17 cellular contexts compared by ENCODE assay signal in genomic region chr16:78756189-78756661, GRCh38.
DNase-seq lines count a peak whose midpoint lies in the region; ATAC-seq, FAIRE-seq and TF ChIP-seq lines count a peak whose summit lies in the region.
"Had no signal": no experiment of that assay in that cellular context is flagged by ENCODE, and none has a peak within 500 bp of the region (broad histone marks: within the 10 kb centered on the region; RNA-seq: fewer than 3 reads in every experiment).

No MANE protein-coding gene starts in this region.

- H3K79me2 ChIP-seq in HepG2 (ENCODE audit: insufficient read depth, low read length) (no peaks in the 10 kb centered on the region), PC-9 (ENCODE audit: low read depth) (no peaks in the 10 kb centered on the region)

- no peaks in the 10 kb centered on the region for H3K9me2 ChIP-seq in PC-9 (ENCODE audit: insufficient read depth)

- peaks cover 9% of the 10 kb centered on the region for H3K9me3 Mint-ChIP-seq in Caco-2 (ENCODE audit: unreplicated experiment)
- H3K9me3 Mint-ChIP-seq: CD8-positive, alpha-beta memory T cell; H9; IgD-negative memory B cell had no signal

- BruUV-seq in Caco-2 (replicated peaks; lab: Mats Ljungman, UMichigan) (no TSS peak), HepG2 (replicated peaks; lab: Mats Ljungman, UMichigan) (no TSS peak), PC-9 (replicated peaks; lab: Mats Ljungman, UMichigan) (no TSS peak)

- no peaks in the 10 kb centered on the region for H4K20me1 ChIP-seq in HepG2 (ENCODE audit: insufficient read depth, low read length)
- H4K20me1 ChIP-seq in PC-9 (ENCODE audit: insufficient read depth): no peaks in the 10 kb centered on the region
- H4K20me1 ChIP-seq: BLaER1 treated with 17β-estradiol and CSF1 and Interleukin-3, amounts not matched to agents 10 nM and 100 nM had no signal

- intact Hi-C loops in Caco-2 (cut with micrococcal nuclease; ENCODE audit: unreplicated experiment) (no loop called here), HepG2 (cut with micrococcal nuclease; ENCODE audit: unreplicated experiment) (loop anchor here (1.0 to 2.0 kb wide), 2 partner anchors 21 to 51 kb away; no protein-coding TSS in a partner anchor), pancreas (cut with DNase I) (no loop called here), PC-9 (cut with micrococcal nuclease; ENCODE audit: unreplicated experiment) (no loop called here)

- TF ChIP-seq EP300 in gastroesophageal sphincter (IDR thresholded peaks at IDR 0.05) (no peak), HepG2 (IDR thresholded peaks at IDR 0.05; ENCODE audit: low read depth in 2 of 2, low read length in 2 of 2) (peak in 1 of 2 experiments; percentile 80; a peak in 2 of 4 replicates), HepG2 (CRISPR knock-in tag; IDR thresholded peaks at IDR 0.05; ENCODE audit: borderline replicate concordance) (no peak)

- CTCF ChIA-PET in Caco-2 (lab: Charles Lee) (no interaction called here), HepG2 (lab: Yijun Ruan, JAX; ENCODE audit: low intra/inter-chr PET ratio, low total read pairs) (no interaction called here), PC-9 (lab: Charles Lee) (no interaction called here)

- no peak overlapping the region for H3K4me3 ChIP-seq in Caco-2 (ENCODE audit: low read depth, low read length)
- H3K4me3 ChIP-seq in gastroesophageal sphincter: no peak overlapping the region
- H3K4me3 ChIP-seq in HepG2 (replicated peaks in 1 of 3; ENCODE audit: insufficient read depth in 1 of 3, low read depth in 2 of 3, low read length in 3 of 3): peak overlapping the region in 1 of 3 experiments; percentile 3; a peak in 1 of 6 replicates
- H3K4me3 ChIP-seq in pancreas: no peak overlapping the region
- no peak overlapping the region for H3K4me3 ChIP-seq in PC-9
- H3K4me3 ChIP-seq: BLaER1 treated with 17β-estradiol and CSF1 and Interleukin-3, amounts not matched to agents 10 nM and 100 nM had no signal

- H3K4me1 ChIP-seq in Caco-2 (peaks cover 13% of the 10 kb centered on the region), gastroesophageal sphincter (peaks cover 0 to 18% (median 0%) of the 10 kb centered on the region in 3 donors), HepG2 (ENCODE audit: insufficient read depth, low read length) (peaks cover 24% of the 10 kb centered on the region), pancreas (peaks cover 0 to 7% (median 0%) of the 10 kb centered on the region in 3 donors), PC-9 (replicated peaks; ENCODE audit: insufficient read depth) (no peaks in the 10 kb centered on the region)

- no peak for TF ChIP-seq RAD21 in HepG2 (CRISPR knock-in tag; IDR thresholded peaks at IDR 0.05)

- in situ Hi-C loops in HepG2 (cut with HindIII; ENCODE audit: extremely low pct_ligation_motif_present, low pct_unique_long_range_greater_than_20kb): loop anchor here (25.0 kb wide), 1 partner anchor 644 kb away; no protein-coding TSS in a partner anchor

- H3K36me3 Mint-ChIP-seq in Caco-2 (ENCODE audit: insufficient read depth, unreplicated experiment): no peaks in the 10 kb centered on the region

- peaks cover 10% of the 10 kb centered on the region for H3K4me1 Mint-ChIP-seq in Caco-2 (ENCODE audit: low read depth, unreplicated experiment)
- H3K4me1 Mint-ChIP-seq: H9 had no signal

- H3K36me3 ChIP-seq in Caco-2 (ENCODE audit: control insufficient read depth, insufficient read depth, low read length) (peaks cover 2% of the 10 kb centered on the region; the same call in 1 of the 2 replicates), gastroesophageal sphincter (no peaks in the 10 kb centered on the region), HepG2 (replicated peaks in 1 of 2; ENCODE audit: control insufficient read depth in 1 of 2, insufficient read depth in 2 of 2, low read length in 2 of 2) (no peaks in the 10 kb centered on the region), pancreas (no peaks in the 10 kb centered on the region), PC-9 (ENCODE audit: low read depth) (no peaks in the 10 kb centered on the region)
- H3K36me3 ChIP-seq: BLaER1 treated with 17β-estradiol and CSF1 and Interleukin-3, amounts not matched to agents 10 nM and 100 nM had no signal

- TF ChIP-seq CTCF in Caco-2 (IDR thresholded peaks at IDR 0.05; ENCODE audit: insufficient read depth in 1 of 2, low read depth in 1 of 2, low read length in 1 of 2, severe bottlenecking in 1 of 2, unreplicated experiment in 1 of 2): no peak
- TF ChIP-seq CTCF in gastroesophageal sphincter (IDR thresholded peaks at IDR 0.05): no peak
- TF ChIP-seq CTCF in HepG2 (CRISPR knock-in tag; IDR thresholded peaks at IDR 0.05): no peak
- no peak for TF ChIP-seq CTCF in pancreas (IDR thresholded peaks at IDR 0.05)
- no peak for TF ChIP-seq CTCF in PC-9 (conservative IDR thresholded peaks at IDR 0.05)

- no peak for DNase-seq in Caco-2
- peak; percentile 69 for DNase-seq in HepG2 (ENCODE audit: low spot score)
- no peak for DNase-seq in pancreas
- DNase-seq in NCI-H1436 (lab: John Stamatoyannopoulos, UW): no peak
- no peak for DNase-seq in GF-D8 (lab: John Stamatoyannopoulos, UW)
- DNase-seq in PC-9: no peak
- DNase-seq: CD8-positive, alpha-beta memory T cell; DMS153; DMS79; GDM1; H9 had no signal

- H3K9ac ChIP-seq in HepG2 (ENCODE audit: insufficient read depth, low read depth, low read length): no peak overlapping the region
- H3K9ac ChIP-seq: BLaER1 treated with 17β-estradiol and CSF1 and Interleukin-3, amounts not matched to agents 10 nM and 100 nM had no signal

- no peaks in the 10 kb centered on the region for H3F3A ChIP-seq in PC-9 (ENCODE audit: insufficient read depth, low read depth)

- H3K4me3 Mint-ChIP-seq in Caco-2 (ENCODE audit: unreplicated experiment): no peak overlapping the region
- H3K4me3 Mint-ChIP-seq: B cell; CD8-positive, alpha-beta memory T cell; H9; IgD-negative memory B cell had no signal

- H3K27me3 ChIP-seq in Caco-2 (replicated peaks; ENCODE audit: control insufficient read depth, insufficient read depth, low read length): no peaks in the 10 kb centered on the region
- H3K27me3 ChIP-seq in gastroesophageal sphincter: no peaks in the 10 kb centered on the region
- H3K27me3 ChIP-seq in HepG2 (ENCODE audit: control insufficient read depth in 1 of 2, insufficient read depth in 2 of 2, low read length in 2 of 2): no peaks in the 10 kb centered on the region
- no peaks in the 10 kb centered on the region for H3K27me3 ChIP-seq in pancreas
- H3K27me3 ChIP-seq in PC-9 (ENCODE audit: insufficient read depth, low read depth): no peaks in the 10 kb centered on the region
- H3K27me3 ChIP-seq: BLaER1 treated with 17β-estradiol and CSF1 and Interleukin-3, amounts not matched to agents 10 nM and 100 nM had no signal

- no peaks in the 10 kb centered on the region for H3K9me3 ChIP-seq in Caco-2
- no peaks in the 10 kb centered on the region for H3K9me3 ChIP-seq in gastroesophageal sphincter
- no peaks in the 10 kb centered on the region for H3K9me3 ChIP-seq in HepG2 (ENCODE audit: low read length)
- no peaks in the 10 kb centered on the region for H3K9me3 ChIP-seq in pancreas
- H3K9me3 ChIP-seq in PC-9 (ENCODE audit: insufficient read depth, low read depth): no peaks in the 10 kb centered on the region
- H3K9me3 ChIP-seq: BLaER1 treated with 17β-estradiol and CSF1 and Interleukin-3, amounts not matched to agents 10 nM and 100 nM had no signal

- H3K27me3 Mint-ChIP-seq in Caco-2 (ENCODE audit: insufficient read depth, unreplicated experiment): no peaks in the 10 kb centered on the region
- H3K27me3 Mint-ChIP-seq: B cell; CD8-positive, alpha-beta memory T cell; IgD-negative memory B cell had no signal

- H3K27ac ChIP-seq in gastroesophageal sphincter (no peak overlapping the region), HepG2 (ENCODE audit: extremely low read length, insufficient read depth, low read length) (peak overlapping the region; percentile 47), pancreas (no peak overlapping the region), PC-9 (no peak overlapping the region)
- H3K27ac ChIP-seq: BLaER1 treated with 17β-estradiol and CSF1 and Interleukin-3, amounts not matched to agents 10 nM and 100 nM had no signal

- POLR2A ChIA-PET in Caco-2 (lab: Charles Lee) (no interaction called here), HepG2 (lab: Yijun Ruan, JAX) (interaction anchor here (0.7 to 2.1 kb wide), 5 partner anchors 11 to 271 kb away, joined by 3 to 12 read pairs (median 3); no protein-coding TSS in a partner anchor), PC-9 (lab: Charles Lee; ENCODE audit: unreplicated experiment) (no interaction called here)

- H2AFZ ChIP-seq in HepG2 (ENCODE audit: low read length): no peak overlapping the region
- no peak overlapping the region for H2AFZ ChIP-seq in PC-9

- peak; percentile 39 for ATAC-seq in gastroesophageal sphincter
- peak; percentile 93 for ATAC-seq in HepG2
- peak in 3 of 4 donors; percentile 40 to 64 (median 51) for ATAC-seq in pancreas

- H3K4me2 ChIP-seq in HepG2 (ENCODE audit: low read depth, low read length) (peak overlapping the region; percentile 52), PC-9 (no peak overlapping the region)
- H3K4me2 ChIP-seq: BLaER1 treated with 17β-estradiol and CSF1 and Interleukin-3, amounts not matched to agents 10 nM and 100 nM had no signal

- TF ChIP-seq POLR2A in gastroesophageal sphincter (IDR thresholded peaks at IDR 0.05) (no peak), HepG2 (IDR thresholded peaks at IDR 0.05; ENCODE audit: insufficient read depth in 1 of 2, low read depth in 2 of 2, low read length in 2 of 2) (no peak)

- whole genome bisulfite sequencing in gastroesophageal sphincter (ENCODE audit: low coverage in 1 of 2), 2 donors: 57 to 72% methylated on average over 4 of the region's 4 CpGs
- 13% methylated on average over 4 of the region's 4 CpGs for WGBS in HepG2 (ENCODE audit: low lambda C conversion rate)
- WGBS in pancreas, 2 donors: 27% methylated on average over 4 of the region's 4 CpGs

- peak; percentile 80 for FAIRE-seq in HepG2 (lab: Jason Lieb, UNC)
- no peak for FAIRE-seq in pancreas (lab: Jason Lieb, UNC)
- FAIRE-seq: H1, HTR-8/SVneo had no signal

- H3K27ac Mint-ChIP-seq in Caco-2 (ENCODE audit: unreplicated experiment): peak overlapping the region; percentile 15
- H3K27ac Mint-ChIP-seq: B cell, H9, IgD-negative memory B cell had no signal

TF ChIP-seq in HepG2, 621 proteins besides CTCF, POLR2A, EP300 and RAD21 (continues in another document):
- TF ChIP-seq ZBTB7B (CRISPR knock-in tag; IDR thresholded peaks at IDR 0.05): no peak
- TF ChIP-seq ZNF205 (CRISPR knock-in tag; IDR thresholded peaks at IDR 0.05): peak; percentile 91
- peak; percentile 41 for TF ChIP-seq TFDP2 (CRISPR knock-in tag; IDR thresholded peaks at IDR 0.05)
- peak; percentile 45 for TF ChIP-seq SKI (IDR thresholded peaks at IDR 0.05; ENCODE audit: partially characterized antibody)

Comparison
In these comparisons a context has a peak if more than half of its experiments do, and no peak if none do; other contexts are left out.
1. ATAC-seq: peak in every context shown above with its lines; median percentile 93 in HepG2; 51 in pancreas; 39 in gastroesophageal sphincter.